19 cellular contexts compared by ENCODE assay signal in genomic region chr13:43232866-43233265, GRCh38.
DNase-seq lines count a peak whose midpoint lies in the region; ATAC-seq and TF ChIP-seq lines count a peak whose summit lies in the region.
"Had no signal": no experiment of that assay in that cellular context is flagged by ENCODE, and none has a peak within 500 bp of the region (broad histone marks: within the 10 kb centered on the region; RNA-seq: fewer than 3 reads in every experiment).

No MANE protein-coding gene starts in this region.

- ATAC-seq in gastroesophageal sphincter (no peak), HG03342 (IDR thresholded peaks at IDR 0.05; ENCODE audit: unreplicated experiment) (no peak)
- ATAC-seq: activated naive CD8-positive, alpha-beta T cell treated with anti-CD3 and anti-CD28 coated beads, Interleukin-2, amount 50 U/mL, for 24 hours had no signal

- H3K27me3 Mint-ChIP-seq in HFFc6 (ENCODE audit: insufficient read depth) = no peaks in the 10 kb centered on the region
- H3K27me3 Mint-ChIP-seq: stimulated activated naive CD8-positive, alpha-beta T cell treated with anti-CD3 and anti-CD28 coated beads, Interleukin-15, Interleukin-2, amounts not matched to agents 100 ng/mL and 50 ng/mL, for 24 hours had no signal

- DNase-seq in AG09309 (ENCODE audit: low read depth) (peak; percentile 59), HFFc6 (peak; percentile 29), amniotic stem cell (lab: John Stamatoyannopoulos, UW) (peak; percentile 16), fibroblast of pulmonary artery (ENCODE audit: low read depth) (peak; percentile 88), NCI-H82 treated with DMSO at 0.1 percent for 48 hours (lab: John Stamatoyannopoulos, UW; ENCODE audit: unreplicated experiment) (no peak), nucleus accumbens (lab: John Stamatoyannopoulos, UW) (no peak)
- DNase-seq: activated CD4-positive, alpha-beta T cell treated with anti-CD3 and anti-CD28 coated beads for 48 hours; activated naive CD8-positive, alpha-beta T cell treated with anti-CD3 and anti-CD28 coated beads, Interleukin-2, amount 50 U/mL, for 24 hours; activated T-cell treated with anti-CD3 and anti-CD28 coated beads, Interleukin-2, amount 50 U/mL, for 1 hour; effector memory CD4-positive, alpha-beta T cell; islet precursor cell; midbrain; NK-92 treated with Interleukin-12 subunit alpha and Interleukin-12 subunit beta, amount 100 ng/mL, for 24 hours; SHP77 had no signal

- H3K36me3 Mint-ChIP-seq in HFFc6 (ENCODE audit: low read depth) = no peaks in the 10 kb centered on the region

- H3K4me1 Mint-ChIP-seq in HFFc6 (ENCODE audit: low read depth) = peaks cover 61% of the 10 kb centered on the region
- H3K4me1 Mint-ChIP-seq: activated naive CD8-positive, alpha-beta T cell treated with anti-CD3 and anti-CD28 coated beads, Interleukin-2, amount 50 U/mL, for 24 hours had no signal

- H3K4me1 ChIP-seq in gastroesophageal sphincter = no peaks in the 10 kb centered on the region

- WGBS in gastroesophageal sphincter (ENCODE audit: low coverage in 1 of 2), 2 donors = 77 to 91% methylated on average over 1 of the region's 1 CpG

- H3K27ac Mint-ChIP-seq in HFFc6 = no peak overlapping the region
- H3K27ac Mint-ChIP-seq: activated naive CD8-positive, alpha-beta T cell treated with anti-CD3 and anti-CD28 coated beads, Interleukin-2, amount 50 U/mL, for 24 hours; stimulated activated naive CD8-positive, alpha-beta T cell treated with anti-CD3 and anti-CD28 coated beads, Interleukin-15, Interleukin-2, amounts not matched to agents 100 ng/mL and 50 ng/mL, for 24 hours; T-helper 2 cell treated with Interferon-gamma antibody and Interleukin-4, amounts not matched to agents 5 μg/mL and 100 μg/mL, for 36 hours had no signal

- no peak overlapping the region for H3K4me3 ChIP-seq in AG09309 (ENCODE audit: control insufficient read depth, low read depth, low read length)
- H3K4me3 ChIP-seq in fibroblast of pulmonary artery (replicated peaks; ENCODE audit: low read depth, low read length) = no peak overlapping the region
- no peak overlapping the region for H3K4me3 ChIP-seq in gastroesophageal sphincter

- no peaks in the 10 kb centered on the region for H3K9me3 ChIP-seq in gastroesophageal sphincter
- H3K9me3 ChIP-seq: neutrophil had no signal

- peaks cover 0 to 9% of the 10 kb centered on the region in 2 donors for H3K36me3 ChIP-seq in gastroesophageal sphincter
- H3K36me3 ChIP-seq: neutrophil had no signal

- H3K9me3 Mint-ChIP-seq in HFFc6 = no peaks in the 10 kb centered on the region
- H3K9me3 Mint-ChIP-seq: activated naive CD8-positive, alpha-beta T cell treated with anti-CD3 and anti-CD28 coated beads, Interleukin-2, amount 50 U/mL, for 24 hours; stimulated activated naive CD8-positive, alpha-beta T cell treated with anti-CD3 and anti-CD28 coated beads, Interleukin-15, Interleukin-2, amounts not matched to agents 100 ng/mL and 50 ng/mL, for 24 hours; T-helper 2 cell treated with Interferon-gamma antibody and Interleukin-4, amounts not matched to agents 5 μg/mL and 100 μg/mL, for 36 hours had no signal

- H3K27ac ChIP-seq in gastroesophageal sphincter = no peak overlapping the region
- H3K27ac ChIP-seq: neutrophil had no signal

- no peak for TF ChIP-seq EP300 in gastroesophageal sphincter (IDR thresholded peaks at IDR 0.05)

- TF ChIP-seq CTCF in AG09309 (IDR thresholded peaks at IDR 0.05; ENCODE audit: control insufficient read depth, insufficient read depth, low read depth, low read length, missing control alignments) = no peak
- no peak for TF ChIP-seq CTCF in HFFc6 (IDR thresholded peaks at IDR 0.05)
- no peak for TF ChIP-seq CTCF in fibroblast of pulmonary artery (IDR thresholded peaks at IDR 0.05; ENCODE audit: low read length, missing control alignments)
- no peak for TF ChIP-seq CTCF in gastroesophageal sphincter (IDR thresholded peaks at IDR 0.05)

- no peak overlapping the region for H3K4me3 Mint-ChIP-seq in HFFc6
- H3K4me3 Mint-ChIP-seq: activated naive CD8-positive, alpha-beta T cell treated with anti-CD3 and anti-CD28 coated beads, Interleukin-2, amount 50 U/mL, for 24 hours; stimulated activated naive CD8-positive, alpha-beta T cell treated with anti-CD3 and anti-CD28 coated beads, Interleukin-15, Interleukin-2, amounts not matched to agents 100 ng/mL and 50 ng/mL, for 24 hours; T-helper 2 cell treated with Interferon-gamma antibody and Interleukin-4, amounts not matched to agents 5 μg/mL and 100 μg/mL, for 36 hours had no signal

- no peak for TF ChIP-seq POLR2A in gastroesophageal sphincter (IDR thresholded peaks at IDR 0.05)

- H3K27me3 ChIP-seq in gastroesophageal sphincter = no peaks in the 10 kb centered on the region
- H3K27me3 ChIP-seq: neutrophil had no signal

Comparison
In these comparisons a context has a peak if more than half of its experiments do, and no peak if none do; other contexts are left out.
1. DNase-seq: peak in AG09309 (single experiment), HFFc6 (single experiment), amniotic stem cell (single experiment) and fibroblast of pulmonary artery (single experiment); none in NCI-H82 treated with DMSO at 0.1 percent for 48 hours (single experiment) and nucleus accumbens (0 of 56).